In genomic region chr13:97196340-97196739, GRCh38 we compare ENCODE assay signal across 9 cellular contexts.
"Had no signal": no experiment of that assay in that cellular context is flagged by ENCODE, and none has a peak within 500 bp of the region (broad histone marks: within the 10 kb centered on the region; RNA-seq: fewer than 3 reads in every experiment).

No MANE protein-coding gene starts in this region.

- H3K36me3 Mint-ChIP-seq: IgD-negative memory B cell had no signal

- H2AFZ ChIP-seq: GM23338 had no signal

- H3K4me2 ChIP-seq: GM23338 had no signal

- FAIRE-seq: H1, H54, HTR-8/SVneo had no signal

- H3K9me3 Mint-ChIP-seq: GM23338, H9, HFFc6 had no signal

- DNase-seq: H9, HCEC 1CT, HFFc6, KG1 had no signal

- H3K4me3 Mint-ChIP-seq: GM23338, H9, HFFc6, IgD-negative memory B cell had no signal

- H3K27ac Mint-ChIP-seq: GM23338, H9, HFFc6, IgD-negative memory B cell had no signal

- ATAC-seq: GM23338 had no signal

- H3K4me3 ChIP-seq: GM23338 had no signal
